Comparison of ENCODE assay signal across 1 cellular context in the genomic region with DNA sequence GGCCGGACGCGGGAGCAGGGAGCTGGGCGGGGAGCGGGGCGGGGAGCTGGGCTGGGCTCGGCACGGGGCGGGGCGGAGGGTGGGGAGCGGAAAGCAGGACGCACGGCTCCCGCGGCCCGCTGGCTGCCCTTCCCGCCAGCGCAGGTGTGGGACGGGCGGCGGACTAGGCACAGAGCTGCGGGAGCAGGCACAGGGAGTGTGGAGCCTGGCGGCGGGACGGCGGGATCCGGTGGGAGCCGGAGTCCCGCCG.
TF ChIP-seq lines count a peak whose summit lies in the region.

IMPA2 (plus strand) TSS at position 125 of the 250 bp plus-strand sequence. CDS start 163 bp downstream, outside the sequence.

TF ChIP-seq in K562, 482 proteins besides CTCF, POLR2A, EP300 and RAD21 (continued from another document):
- TF ChIP-seq, protein P1, sequence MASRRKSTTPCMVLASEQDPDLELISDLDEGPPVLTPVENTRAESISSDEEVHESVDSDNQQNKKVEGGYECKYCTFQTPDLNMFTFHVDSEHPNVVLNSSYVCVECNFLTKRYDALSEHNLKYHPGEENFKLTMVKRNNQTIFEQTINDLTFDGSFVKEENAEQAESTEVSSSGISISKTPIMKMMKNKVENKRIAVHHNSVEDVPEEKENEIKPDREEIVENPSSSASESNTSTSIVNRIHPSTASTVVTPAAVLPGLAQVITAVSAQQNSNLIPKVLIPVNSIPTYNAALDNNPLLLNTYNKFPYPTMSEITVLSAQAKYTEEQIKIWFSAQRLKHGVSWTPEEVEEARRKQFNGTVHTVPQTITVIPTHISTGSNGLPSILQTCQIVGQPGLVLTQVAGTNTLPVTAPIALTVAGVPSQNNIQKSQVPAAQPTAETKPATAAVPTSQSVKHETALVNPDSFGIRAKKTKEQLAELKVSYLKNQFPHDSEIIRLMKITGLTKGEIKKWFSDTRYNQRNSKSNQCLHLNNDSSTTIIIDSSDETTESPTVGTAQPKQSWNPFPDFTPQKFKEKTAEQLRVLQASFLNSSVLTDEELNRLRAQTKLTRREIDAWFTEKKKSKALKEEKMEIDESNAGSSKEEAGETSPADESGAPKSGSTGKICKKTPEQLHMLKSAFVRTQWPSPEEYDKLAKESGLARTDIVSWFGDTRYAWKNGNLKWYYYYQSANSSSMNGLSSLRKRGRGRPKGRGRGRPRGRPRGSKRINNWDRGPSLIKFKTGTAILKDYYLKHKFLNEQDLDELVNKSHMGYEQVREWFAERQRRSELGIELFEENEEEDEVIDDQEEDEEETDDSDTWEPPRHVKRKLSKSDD (conservative IDR thresholded peaks at IDR 0.05; ENCODE audit: low read length): no peak
- TF ChIP-seq SUPT5H (IDR thresholded peaks at IDR 0.05) (peak; percentile 33; the same call in 1 of the 2 replicates), ZNF695 (CRISPR knock-in tag; IDR thresholded peaks at IDR 0.05) (no peak), KDM5B (IDR thresholded peaks at IDR 0.05; ENCODE audit: insufficient replicate concordance, low read depth, low read length) (peak; percentile 50), PHF8 (IDR thresholded peaks at IDR 0.05; ENCODE audit: borderline replicate concordance, low read length) (peak; percentile 61; the same call in 1 of the 2 replicates), PTRF (tag; IDR thresholded peaks at IDR 0.05) (no peak), HCFC1 (IDR thresholded peaks at IDR 0.05; ENCODE audit: low read depth, low read length) (no peak), RBM25 (IDR thresholded peaks at IDR 0.05; ENCODE audit: low read depth, low read length, severe bottlenecking) (peak; percentile 85), GABPB2 (CRISPR knock-in tag; conservative IDR thresholded peaks at IDR 0.05) (no peak), MEF2A (IDR thresholded peaks at IDR 0.05; ENCODE audit: control insufficient read depth, low read depth, low read length) (no peak), ZBTB11 (CRISPR knock-in tag; IDR thresholded peaks at IDR 0.05) (peak in 1 of 3 experiments; percentile 66; a peak in 2 of 6 replicates), NR3C1 (CRISPR knock-in tag; IDR thresholded peaks at IDR 0.05) (no peak), NFATC3 (IDR thresholded peaks at IDR 0.05) (no peak), E2F6 (IDR thresholded peaks at IDR 0.05; ENCODE audit: borderline replicate concordance in 1 of 2, extremely low read depth in 1 of 2, insufficient read depth in 1 of 2, insufficient read length in 1 of 2, low read depth in 1 of 2, low read length in 1 of 2, poor library complexity in 1 of 2, severe bottlenecking in 1 of 2) (peak; percentile 89 to 97), ZNF121 (CRISPR knock-in tag; conservative IDR thresholded peaks at IDR 0.05) (no peak), TAF15 (IDR thresholded peaks at IDR 0.05; ENCODE audit: low read depth, low read length) (no peak), MGA (IDR thresholded peaks at IDR 0.05) (peak; percentile 65; the same call in 1 of the 2 replicates), POLR2B (IDR thresholded peaks at IDR 0.05; ENCODE audit: low read depth, partially characterized antibody) (peak; percentile 26), MXI1 (IDR thresholded peaks at IDR 0.05; ENCODE audit: low read depth, low read length) (no peak)
- TF ChIP-seq, protein P2, sequence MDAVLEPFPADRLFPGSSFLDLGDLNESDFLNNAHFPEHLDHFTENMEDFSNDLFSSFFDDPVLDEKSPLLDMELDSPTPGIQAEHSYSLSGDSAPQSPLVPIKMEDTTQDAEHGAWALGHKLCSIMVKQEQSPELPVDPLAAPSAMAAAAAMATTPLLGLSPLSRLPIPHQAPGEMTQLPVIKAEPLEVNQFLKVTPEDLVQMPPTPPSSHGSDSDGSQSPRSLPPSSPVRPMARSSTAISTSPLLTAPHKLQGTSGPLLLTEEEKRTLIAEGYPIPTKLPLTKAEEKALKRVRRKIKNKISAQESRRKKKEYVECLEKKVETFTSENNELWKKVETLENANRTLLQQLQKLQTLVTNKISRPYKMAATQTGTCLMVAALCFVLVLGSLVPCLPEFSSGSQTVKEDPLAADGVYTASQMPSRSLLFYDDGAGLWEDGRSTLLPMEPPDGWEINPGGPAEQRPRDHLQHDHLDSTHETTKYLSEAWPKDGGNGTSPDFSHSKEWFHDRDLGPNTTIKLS (IDR thresholded peaks at IDR 0.05; ENCODE audit: borderline replicate concordance, low read depth): no peak
- TF ChIP-seq, protein P3, sequence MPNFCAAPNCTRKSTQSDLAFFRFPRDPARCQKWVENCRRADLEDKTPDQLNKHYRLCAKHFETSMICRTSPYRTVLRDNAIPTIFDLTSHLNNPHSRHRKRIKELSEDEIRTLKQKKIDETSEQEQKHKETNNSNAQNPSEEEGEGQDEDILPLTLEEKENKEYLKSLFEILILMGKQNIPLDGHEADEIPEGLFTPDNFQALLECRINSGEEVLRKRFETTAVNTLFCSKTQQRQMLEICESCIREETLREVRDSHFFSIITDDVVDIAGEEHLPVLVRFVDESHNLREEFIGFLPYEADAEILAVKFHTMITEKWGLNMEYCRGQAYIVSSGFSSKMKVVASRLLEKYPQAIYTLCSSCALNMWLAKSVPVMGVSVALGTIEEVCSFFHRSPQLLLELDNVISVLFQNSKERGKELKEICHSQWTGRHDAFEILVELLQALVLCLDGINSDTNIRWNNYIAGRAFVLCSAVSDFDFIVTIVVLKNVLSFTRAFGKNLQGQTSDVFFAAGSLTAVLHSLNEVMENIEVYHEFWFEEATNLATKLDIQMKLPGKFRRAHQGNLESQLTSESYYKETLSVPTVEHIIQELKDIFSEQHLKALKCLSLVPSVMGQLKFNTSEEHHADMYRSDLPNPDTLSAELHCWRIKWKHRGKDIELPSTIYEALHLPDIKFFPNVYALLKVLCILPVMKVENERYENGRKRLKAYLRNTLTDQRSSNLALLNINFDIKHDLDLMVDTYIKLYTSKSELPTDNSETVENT (CRISPR knock-in tag; IDR thresholded peaks at IDR 0.05): 0 out of 2 replicates have a peak, but pooled peaks have one; percentile 17
